In genomic region chrX:152463903-152464302, GRCh38 we compare ENCODE assay signal across 2 cellular contexts. TPM values are rescaled to one million over a fixed set of nuclear protein-coding genes. Genes with fewer than 3 reads are reported as not detected.
"Had no signal": no experiment of that assay in that cellular context is flagged by ENCODE, and none has a peak within 500 bp of the region (broad histone marks: within the 10 kb centered on the region; RNA-seq: fewer than 3 reads in every experiment).

No MANE protein-coding gene starts in this region.

RNA-seq across cellular contexts. Expression of gene GABRA3, which starts 12.8 kb away (rescaled TPM):
- total RNA-seq: G401, GM12878 had no signal
